In genomic region chr17:82196273-82196672, GRCh38 we compare ENCODE assay signal across 20 cellular contexts.
"Had no signal": no experiment of that assay in that cellular context is flagged by ENCODE, and none has a peak within 500 bp of the region (broad histone marks: within the 10 kb centered on the region; RNA-seq: fewer than 3 reads in every experiment).

No MANE protein-coding gene starts in this region.

- H3K27ac Mint-ChIP-seq: activated CD4-positive, alpha-beta T cell treated with anti-CD3 and anti-CD28 coated beads for 36 hours; activated naive CD4-positive, alpha-beta T cell treated with anti-CD3 and anti-CD28 coated beads, Interleukin-2, amount 50 U/mL, for 72 hours; mesothelial cell of epicardium had no signal

- H3K36me3 ChIP-seq: SJCRH30 had no signal

- H3K4me1 Mint-ChIP-seq: brain, mesothelial cell of epicardium, nephron had no signal

- H3K4me3 ChIP-seq: SJCRH30, suprapubic skin had no signal

- H3K9me3 Mint-ChIP-seq: activated naive CD4-positive, alpha-beta T cell treated with anti-CD3 and anti-CD28 coated beads, Interleukin-2, amount 50 U/mL, for 72 hours; brain; mesothelial cell of epicardium; nephron had no signal

- H3K27me3 Mint-ChIP-seq: activated CD4-positive, alpha-beta T cell treated with anti-CD3 and anti-CD28 coated beads for 36 hours; brain had no signal

- H3K4me3 Mint-ChIP-seq: activated CD4-positive, alpha-beta T cell treated with anti-CD3 and anti-CD28 coated beads for 36 hours; brain; mesothelial cell of epicardium; nephron had no signal

- ATAC-seq: activated CD4-positive, alpha-beta T cell treated with anti-CD3 and anti-CD28 coated beads for 36 hours; activated naive CD4-positive, alpha-beta T cell treated with anti-CD3 and anti-CD28 coated beads, Interleukin-2, amount 50 U/mL, for 72 hours had no signal

- H3K27ac ChIP-seq: SJCRH30, suprapubic skin had no signal

- DNase-seq: activated CD4-positive, alpha-beta T cell treated with anti-CD3 and anti-CD28 coated beads for 36 hours; activated CD4-positive, alpha-beta T cell treated with anti-CD3 and anti-CD28 coated beads, Interleukin-2, amount 50 U/mL, for 48 hours; activated gamma-delta T cell; amniotic stem cell; central memory CD4-positive, alpha-beta T cell; erythroblast; nucleus accumbens; retina; SJCRH30; stimulated activated CD4-positive, alpha-beta T cell treated with anti-CD3 and anti-CD28 coated beads, Interleukin-12 subunit alpha, Interleukin-12 subunit beta, amount 100 ng/mL, for 4 hours; stimulated activated CD4-positive, alpha-beta T cell treated with anti-CD3 and anti-CD28 coated beads, Interleukin-1b, Interleukin-23, amount 100 ng/mL, for 48 hours; stimulated activated CD8-positive, alpha-beta memory T cell treated with anti-CD3 and anti-CD28 coated beads, Interleukin-4, amount 100 ng/mL, for 48 hours; stimulated activated naive CD4-positive, alpha-beta T cell treated with Interleukin-2 at 50 U/mL for 16 hours; SW 1271; trophoblast cell had no signal

- H3K4me1 ChIP-seq: suprapubic skin had no signal

- H3K9me3 ChIP-seq: SJCRH30, suprapubic skin had no signal

- H3K27me3 ChIP-seq: SJCRH30, suprapubic skin had no signal
